19 cellular contexts compared by ENCODE assay signal in the genomic region with DNA sequence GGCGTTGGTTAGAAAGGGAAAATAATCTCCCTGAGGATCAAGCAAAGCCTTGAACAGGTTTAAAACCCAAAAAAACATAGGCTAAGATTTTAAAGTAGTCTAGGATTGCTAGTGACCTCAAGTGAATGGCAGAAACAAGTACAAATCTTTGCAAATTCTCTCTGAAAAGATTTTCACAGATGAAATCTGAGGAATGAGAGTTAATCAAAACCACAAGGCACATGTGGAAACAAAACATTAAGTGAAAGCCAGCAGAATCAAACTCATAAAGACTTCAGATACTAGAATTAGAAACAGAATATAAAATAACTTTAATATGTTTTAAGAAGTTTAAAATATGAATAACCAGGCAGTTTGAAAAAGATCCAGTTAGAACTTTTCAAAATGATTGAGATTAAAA. TPM values are rescaled to one million over a fixed set of nuclear protein-coding genes. Genes with fewer than 3 reads are reported as not detected.
DNase-seq lines count a peak whose midpoint lies in the region; ATAC-seq and TF ChIP-seq lines count a peak whose summit lies in the region.
"Had no signal": no experiment of that assay in that cellular context is flagged by ENCODE, and none has a peak within 500 bp of the region (broad histone marks: within the 10 kb centered on the region; RNA-seq: fewer than 3 reads in every experiment).

No MANE protein-coding gene starts in this region.

- peaks cover 0 to 2% (median 0%) of the 10 kb centered on the region in 4 donors for H3K4me1 Mint-ChIP-seq in naive thymus-derived CD8-positive, alpha-beta T cell
- H3K4me1 Mint-ChIP-seq in activated T-helper 2 cell treated with anti-CD3 and anti-CD28 coated beads, Interferon-gamma antibody, Interleukin-2, Interleukin-4, amounts not matched to agents 10 μg/mL and 5 μg/mL and 100 μg/mL, durations not matched to agents 14 hours and 24 hours and 36 hours (ENCODE audit: low read depth) = peaks cover 3% of the 10 kb centered on the region

- TF ChIP-seq CTCF in BJ (IDR thresholded peaks at IDR 0.05; ENCODE audit: insufficient read depth, low read depth, low read length) (no peak), HFF-Myc (IDR thresholded peaks at IDR 0.05; ENCODE audit: low read depth, low read length, missing control alignments) (no peak)

- POLR2A ChIA-PET in BJ (lab: Charles Lee) = no interaction called here
- POLR2A ChIA-PET in naive thymus-derived CD8-positive, alpha-beta T cell (lab: Charles Lee) = no interaction called here

- H3K36me3 ChIP-seq in BJ (ENCODE audit: control insufficient read depth, insufficient read depth, low read length) = peaks cover 1% of the 10 kb centered on the region; the same call in 1 of the 2 replicates

- peak overlapping the region in 8 of 10 donors; percentile 3 to 82 (median 44) for H3K27ac Mint-ChIP-seq in naive thymus-derived CD8-positive, alpha-beta T cell
- H3K27ac Mint-ChIP-seq in activated T-helper 2 cell treated with anti-CD3 and anti-CD28 coated beads, Interferon-gamma antibody, Interleukin-2, Interleukin-4, amounts not matched to agents 10 μg/mL and 5 μg/mL and 100 μg/mL, durations not matched to agents 14 hours and 24 hours and 36 hours = no peak overlapping the region

- intact Hi-C loops in left cardiac atrium (cut with DNase I) = no loop called here
- intact Hi-C loops in activated T-helper 2 cell treated with anti-CD3 and anti-CD28 coated beads, Interferon-gamma antibody, Interleukin-2, Interleukin-4, amounts not matched to agents 10 μg/mL and 5 μg/mL and 100 μg/mL, durations not matched to agents 14 hours and 24 hours and 36 hours (cut with micrococcal nuclease) = no loop called here

- H3K27me3 ChIP-seq in BJ (ENCODE audit: control insufficient read depth, insufficient read depth, low read length) = no peaks in the 10 kb centered on the region
- H3K27me3 ChIP-seq: BLaER1 treated with 17β-estradiol and CSF1 and Interleukin-3, amounts not matched to agents 10 nM and 100 nM; heart left ventricle; testis had no signal

- H3K36me3 Mint-ChIP-seq in naive thymus-derived CD8-positive, alpha-beta T cell = peaks cover 5 to 90% (median 17%) of the 10 kb centered on the region in 3 donors
- H3K36me3 Mint-ChIP-seq in activated T-helper 2 cell treated with anti-CD3 and anti-CD28 coated beads, Interferon-gamma antibody, Interleukin-2, Interleukin-4, amounts not matched to agents 10 μg/mL and 5 μg/mL and 100 μg/mL, durations not matched to agents 14 hours and 24 hours and 36 hours (ENCODE audit: low read depth) = peaks cover 69% of the 10 kb centered on the region

- H3K27me3 Mint-ChIP-seq in naive thymus-derived CD8-positive, alpha-beta T cell = no peaks in the 10 kb centered on the region
- H3K27me3 Mint-ChIP-seq in activated T-helper 2 cell treated with anti-CD3 and anti-CD28 coated beads, Interferon-gamma antibody, Interleukin-2, Interleukin-4, amounts not matched to agents 10 μg/mL and 5 μg/mL and 100 μg/mL, durations not matched to agents 14 hours and 24 hours and 36 hours (ENCODE audit: low read depth) = no peaks in the 10 kb centered on the region
- H3K27me3 Mint-ChIP-seq: IgD-negative memory B cell had no signal

- CTCF ChIA-PET in BJ (lab: Yijun Ruan, JAX) = interaction anchor here (1.0 to 1.7 kb wide), 4 partner anchors 33 to 202 kb away, joined by 3 to 4 read pairs (median 3); no protein-coding TSS in a partner anchor

- DNase-seq in BJ (ENCODE audit: low read depth) = peak; percentile 25
- DNase-seq in HFF-Myc (ENCODE audit: extremely low read depth, low read depth) = peak; percentile 29
- DNase-seq in dedifferentiated amniotic fluid mesenchymal stem cell (ENCODE audit: extremely low spot score) = peak; percentile 62
- no peak for DNase-seq in naive thymus-derived CD8-positive, alpha-beta T cell
- DNase-seq in left cardiac atrium = no peak
- DNase-seq in stimulated activated CD4-positive, alpha-beta T cell treated with anti-CD3 and anti-CD28 coated beads, Interleukin-4, amount 100 ng/mL, for 4 hours = no peak
- DNase-seq in activated T-helper 2 cell treated with anti-CD3 and anti-CD28 coated beads, Interferon-gamma antibody, Interleukin-2, Interleukin-4, amounts not matched to agents 10 μg/mL and 5 μg/mL and 100 μg/mL, durations not matched to agents 14 hours and 24 hours and 36 hours (ENCODE audit: low spot score) = no peak
- DNase-seq: activated CD4-positive, alpha-beta T cell treated with anti-CD3 and anti-CD28 coated beads for 4 hours; activated CD8-positive, alpha-beta memory T cell treated with anti-CD3 and anti-CD28 coated beads, Interleukin-2, amount 50 U/mL, for 4 hours; DMS79; heart left ventricle; NCI-H2081; NCI-H510A treated with DMSO at 0.1 percent for 48 hours; right cardiac atrium; stimulated activated CD4-positive, alpha-beta T cell treated with anti-CD3 and anti-CD28 coated beads, Interleukin-1b, Interleukin-23, amount 100 ng/mL, for 48 hours; T-helper 9 cell; testis had no signal

- H3K9me3 Mint-ChIP-seq in naive thymus-derived CD8-positive, alpha-beta T cell = no peaks in the 10 kb centered on the region
- H3K9me3 Mint-ChIP-seq in activated T-helper 2 cell treated with anti-CD3 and anti-CD28 coated beads, Interferon-gamma antibody, Interleukin-2, Interleukin-4, amounts not matched to agents 10 μg/mL and 5 μg/mL and 100 μg/mL, durations not matched to agents 14 hours and 24 hours and 36 hours = no peaks in the 10 kb centered on the region
- H3K9me3 Mint-ChIP-seq: IgD-negative memory B cell had no signal

- no peak for ATAC-seq in naive thymus-derived CD8-positive, alpha-beta T cell
- ATAC-seq in left cardiac atrium = no peak
- ATAC-seq: heart left ventricle, right cardiac atrium had no signal

- no peak overlapping the region for H3K4me3 ChIP-seq in BJ (ENCODE audit: low read depth, low read length)
- no peak overlapping the region for H3K4me3 ChIP-seq in HFF-Myc (replicated peaks; ENCODE audit: low read depth, low read length)
- H3K4me3 ChIP-seq: BLaER1 treated with 17β-estradiol and CSF1 and Interleukin-3, amounts not matched to agents 10 nM and 100 nM; heart left ventricle; testis had no signal

- no peak overlapping the region for H3K4me3 Mint-ChIP-seq in naive thymus-derived CD8-positive, alpha-beta T cell
- no peak overlapping the region for H3K4me3 Mint-ChIP-seq in activated T-helper 2 cell treated with anti-CD3 and anti-CD28 coated beads, Interferon-gamma antibody, Interleukin-2, Interleukin-4, amounts not matched to agents 10 μg/mL and 5 μg/mL and 100 μg/mL, durations not matched to agents 14 hours and 24 hours and 36 hours (ENCODE audit: low read depth)
- H3K4me3 Mint-ChIP-seq: IgD-negative memory B cell had no signal

RNA-seq across cellular contexts. Expression of a gene that starts 52.2 kb away (rescaled TPM):
- polyA plus RNA-seq in BJ (2011; rRNA removed) = 81.4 and 206 TPM in 2 replicates
- 48.4 and 65.7 TPM in 2 replicates for polyA minus RNA-seq in BJ (2011; rRNA and poly(A)+ RNA removed)
- 10 to 100 TPM; 21.3 to 22.7 TPM for total RNA-seq in naive thymus-derived CD8-positive, alpha-beta T cell
- polyA plus RNA-seq in naive thymus-derived CD8-positive, alpha-beta T cell = 10 to 100 TPM in 1 of 3 donors, 1 to 10 TPM in 2; 7.4 to 15.9 (median 7.7) TPM
- total RNA-seq in left cardiac atrium = 100 to 1,000 TPM; 340 to 356 TPM
- total RNA-seq in activated T-helper 2 cell treated with anti-CD3 and anti-CD28 coated beads, Interferon-gamma antibody, Interleukin-2, Interleukin-4, amounts not matched to agents 10 μg/mL and 5 μg/mL and 100 μg/mL, durations not matched to agents 14 hours and 24 hours and 36 hours = 7.1 and 8.4 TPM in 2 replicates

Comparison
In these comparisons a context has a peak if more than half of its experiments do, and no peak if none do; other contexts are left out.
1. DNase-seq: peak in BJ (single experiment), HFF-Myc (single experiment) and dedifferentiated amniotic fluid mesenchymal stem cell (single experiment); none in naive thymus-derived CD8-positive, alpha-beta T cell (0 of 10), left cardiac atrium (single experiment), stimulated activated CD4-positive, alpha-beta T cell treated with anti-CD3 and anti-CD28 coated beads, Interleukin-4, amount 100 ng/mL, for 4 hours (0 of 2) and activated T-helper 2 cell treated with anti-CD3 and anti-CD28 coated beads, Interferon-gamma antibody, Interleukin-2, Interleukin-4, amounts not matched to agents 10 μg/mL and 5 μg/mL and 100 μg/mL, durations not matched to agents 14 hours and 24 hours and 36 hours (single experiment).
2. RNA of a gene that starts 52.2 kb away (total RNA-seq): 340 to 356 TPM in left cardiac atrium; 21.3 to 22.7 TPM in naive thymus-derived CD8-positive, alpha-beta T cell and 7.1 to 8.4 TPM in activated T-helper 2 cell treated with anti-CD3 and anti-CD28 coated beads, Interferon-gamma antibody, Interleukin-2, Interleukin-4, amounts not matched to agents 10 μg/mL and 5 μg/mL and 100 μg/mL, durations not matched to agents 14 hours and 24 hours and 36 hours; every median in the first group is over 10 times any median in the second.